1 cellular context compared by ENCODE assay signal in the genomic region with DNA sequence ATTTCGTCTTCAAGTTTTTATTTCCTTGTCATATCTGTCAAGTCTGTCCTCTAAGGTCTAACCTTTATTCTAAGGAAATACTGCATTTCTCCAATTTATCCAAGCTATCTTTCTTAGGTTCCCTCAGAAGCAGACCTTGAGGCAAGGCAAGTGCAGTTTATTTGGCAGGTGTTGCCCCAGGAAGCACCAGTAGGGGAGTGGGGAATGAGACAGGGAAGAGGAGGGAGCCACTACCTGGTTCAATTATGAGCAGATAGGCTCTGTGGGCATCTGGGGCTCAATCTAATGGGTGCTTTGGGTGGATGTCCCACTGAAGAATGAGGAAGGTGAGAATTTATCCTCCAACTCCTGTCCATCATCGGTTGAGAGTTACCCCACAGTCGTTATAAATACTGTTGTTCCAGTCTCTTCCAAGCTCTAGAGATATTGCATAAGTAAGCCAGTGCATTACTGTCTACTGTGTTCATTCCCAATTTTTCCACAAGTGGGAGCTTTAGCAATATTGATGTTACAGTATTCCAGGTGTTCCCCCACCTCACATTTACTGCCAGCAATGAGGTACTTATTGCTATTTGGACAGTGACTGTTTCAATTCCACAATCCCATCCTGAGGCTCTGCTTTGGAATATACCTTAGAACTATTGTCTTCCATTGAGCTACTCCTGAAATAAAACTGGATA.
TF ChIP-seq lines count a peak whose summit lies in the region.

No MANE protein-coding gene starts in this region.

TF ChIP-seq in IMR-90, 13 proteins besides CTCF, POLR2A, EP300 and RAD21 (continued from another document):
- TF ChIP-seq, protein P1, sequence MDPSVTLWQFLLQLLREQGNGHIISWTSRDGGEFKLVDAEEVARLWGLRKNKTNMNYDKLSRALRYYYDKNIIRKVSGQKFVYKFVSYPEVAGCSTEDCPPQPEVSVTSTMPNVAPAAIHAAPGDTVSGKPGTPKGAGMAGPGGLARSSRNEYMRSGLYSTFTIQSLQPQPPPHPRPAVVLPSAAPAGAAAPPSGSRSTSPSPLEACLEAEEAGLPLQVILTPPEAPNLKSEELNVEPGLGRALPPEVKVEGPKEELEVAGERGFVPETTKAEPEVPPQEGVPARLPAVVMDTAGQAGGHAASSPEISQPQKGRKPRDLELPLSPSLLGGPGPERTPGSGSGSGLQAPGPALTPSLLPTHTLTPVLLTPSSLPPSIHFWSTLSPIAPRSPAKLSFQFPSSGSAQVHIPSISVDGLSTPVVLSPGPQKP (IDR thresholded peaks at IDR 0.05; ENCODE audit: borderline replicate concordance, low read depth, low read length): no peak
- no peak for TF ChIP-seq SMC3 (IDR thresholded peaks at IDR 0.05; ENCODE audit: low read depth, low read length)
- no peak for TF ChIP-seq RFX5 (IDR thresholded peaks at IDR 0.05; ENCODE audit: low read depth, low read length)
- TF ChIP-seq, protein P2, sequence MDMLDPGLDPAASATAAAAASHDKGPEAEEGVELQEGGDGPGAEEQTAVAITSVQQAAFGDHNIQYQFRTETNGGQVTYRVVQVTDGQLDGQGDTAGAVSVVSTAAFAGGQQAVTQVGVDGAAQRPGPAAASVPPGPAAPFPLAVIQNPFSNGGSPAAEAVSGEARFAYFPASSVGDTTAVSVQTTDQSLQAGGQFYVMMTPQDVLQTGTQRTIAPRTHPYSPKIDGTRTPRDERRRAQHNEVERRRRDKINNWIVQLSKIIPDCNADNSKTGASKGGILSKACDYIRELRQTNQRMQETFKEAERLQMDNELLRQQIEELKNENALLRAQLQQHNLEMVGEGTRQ (IDR thresholded peaks at IDR 0.05; ENCODE audit: low read depth, low read length): no peak
- TF ChIP-seq MXI1 (IDR thresholded peaks at IDR 0.05; ENCODE audit: borderline replicate concordance, low read depth, low read length): no peak
- no peak for TF ChIP-seq MAFK (IDR thresholded peaks at IDR 0.05; ENCODE audit: low read depth, low read length)
- TF ChIP-seq NFE2L2 (IDR thresholded peaks at IDR 0.05; ENCODE audit: low read depth, low read length): no peak
- TF ChIP-seq CEBPB (IDR thresholded peaks at IDR 0.05; ENCODE audit: low read depth, low read length): no peak; the same call in 1 of the 2 replicates
TF ChIP-seq in IMR-90: peak in this region for 0.
